ENCODE assay signal across 1 cellular context in the genomic region with DNA sequence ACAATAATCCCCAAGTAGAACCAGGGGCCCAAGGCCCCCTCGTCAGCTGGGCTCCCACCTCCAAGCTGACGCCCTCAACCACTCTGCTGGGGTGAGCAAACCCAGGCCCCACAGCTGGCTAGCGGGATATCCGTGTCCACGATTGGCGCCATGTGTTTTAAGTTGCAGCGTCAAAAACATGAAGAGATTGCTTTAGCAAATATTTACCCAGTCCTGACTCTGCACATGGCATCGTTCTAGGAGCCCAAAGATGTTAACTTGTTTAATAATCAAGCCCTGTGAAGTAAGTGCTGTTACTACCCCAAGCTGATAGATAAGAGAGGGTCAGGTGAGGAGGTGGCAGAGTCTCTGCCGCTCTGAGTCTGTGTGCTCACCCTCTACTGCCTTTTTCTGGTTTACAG.
TF ChIP-seq lines count a peak whose summit lies in the region.

No MANE protein-coding gene starts in this region.

TF ChIP-seq in SK-N-SH, 30 proteins besides CTCF, POLR2A, EP300 and RAD21 (continued from another document):
- TF ChIP-seq REST (IDR thresholded peaks at IDR 0.05; ENCODE audit: low read depth, low read length): no peak
